In genomic region chr7:23494009-23494408, GRCh38 we compare ENCODE assay signal across 30 cellular contexts. TPM values are rescaled to one million over a fixed set of nuclear protein-coding genes. Genes with fewer than 3 reads are reported as not detected.
"Had no signal": no experiment of that assay in that cellular context is flagged by ENCODE, and none has a peak within 500 bp of the region (broad histone marks: within the 10 kb centered on the region; RNA-seq: fewer than 3 reads in every experiment).

No MANE protein-coding gene starts in this region.

- H3K4me1 ChIP-seq: Peyer's patch had no signal

- H3K4me3 ChIP-seq: Peyer's patch had no signal

- H3K27ac Mint-ChIP-seq: activated CD4-positive, alpha-beta T cell treated with anti-CD3 and anti-CD28 coated beads for 36 hours; activated CD4-positive, alpha-beta T cell treated with anti-CD3 and anti-CD28 coated beads, Interleukin-2, amount 10 ng/mL, durations not matched to agents 7 days and 5 days; activated CD8-positive, alpha-beta T cell treated with anti-CD3 and anti-CD28 coated beads, Interleukin-2, amount 10 ng/mL, durations not matched to agents 7 days and 5 days; activated naive CD4-positive, alpha-beta T cell treated with anti-CD3 and anti-CD28 coated beads, Interleukin-2, amount 10 ng/mL, durations not matched to agents 7 days and 5 days; activated naive CD8-positive, alpha-beta T cell; activated naive CD8-positive, alpha-beta T cell treated with anti-CD3 and anti-CD28 coated beads, Interleukin-2, amount 50 U/mL, for 24 hours; activated T-cell treated with anti-CD3 and anti-CD28 coated beads, Interleukin-2, amount 50 U/mL, for 24 hours; activated T-helper 2 cell treated with anti-CD3 and anti-CD28 coated beads, Interferon-gamma antibody, Interleukin-2, Interleukin-4, amounts not matched to agents 10 μg/mL and 5 μg/mL and 100 μg/mL, durations not matched to agents 14 hours and 24 hours and 36 hours; brain; T-helper 2 cell treated with Interferon-gamma antibody and Interleukin-4, amounts not matched to agents 5 μg/mL and 100 μg/mL, for 36 hours had no signal

- H3K4me3 Mint-ChIP-seq: activated CD4-positive, alpha-beta T cell treated with anti-CD3 and anti-CD28 coated beads for 36 hours; activated CD4-positive, alpha-beta T cell treated with anti-CD3 and anti-CD28 coated beads, Interleukin-2, amount 10 ng/mL, durations not matched to agents 7 days and 5 days; activated CD8-positive, alpha-beta T cell treated with anti-CD3 and anti-CD28 coated beads, Interleukin-2, amount 10 ng/mL, durations not matched to agents 7 days and 5 days; activated naive CD4-positive, alpha-beta T cell treated with anti-CD3 and anti-CD28 coated beads, Interleukin-2, amount 10 ng/mL, durations not matched to agents 7 days and 5 days; activated naive CD8-positive, alpha-beta T cell; activated naive CD8-positive, alpha-beta T cell treated with anti-CD3 and anti-CD28 coated beads, Interleukin-2, amount 50 U/mL, for 24 hours; activated T-cell treated with anti-CD3 and anti-CD28 coated beads, Interleukin-2, amount 50 U/mL, for 24 hours; brain; T-helper 2 cell treated with Interferon-gamma antibody and Interleukin-4, amounts not matched to agents 5 μg/mL and 100 μg/mL, for 36 hours had no signal

- H3K36me3 ChIP-seq: Peyer's patch had no signal

- H3K27me3 ChIP-seq: Peyer's patch had no signal

- H3K36me3 Mint-ChIP-seq: activated naive CD8-positive, alpha-beta T cell had no signal

- H3K9me3 ChIP-seq: Peyer's patch had no signal

- H3K9me3 Mint-ChIP-seq: activated CD4-positive, alpha-beta T cell treated with anti-CD3 and anti-CD28 coated beads, Interleukin-2, amount 10 ng/mL, durations not matched to agents 7 days and 5 days; activated naive CD4-positive, alpha-beta T cell treated with anti-CD3 and anti-CD28 coated beads, Interleukin-2, amount 10 ng/mL, durations not matched to agents 7 days and 5 days; activated naive CD8-positive, alpha-beta T cell treated with anti-CD3 and anti-CD28 coated beads, Interleukin-2, amount 50 U/mL, for 24 hours; activated T-cell treated with anti-CD3 and anti-CD28 coated beads, Interleukin-2, amount 50 U/mL, for 24 hours; activated T-helper 2 cell treated with anti-CD3 and anti-CD28 coated beads, Interferon-gamma antibody, Interleukin-2, Interleukin-4, amounts not matched to agents 10 μg/mL and 5 μg/mL and 100 μg/mL, durations not matched to agents 14 hours and 24 hours and 36 hours; T-helper 2 cell treated with Interferon-gamma antibody and Interleukin-4, amounts not matched to agents 5 μg/mL and 100 μg/mL, for 36 hours had no signal

- ATAC-seq: activated CD4-positive, alpha-beta T cell treated with anti-CD3 and anti-CD28 coated beads for 36 hours; activated CD4-positive, CD25-positive, alpha-beta regulatory T cell treated with anti-CD3 and anti-CD28 coated beads, Interleukin-2, amount 50 U/mL, for 24 hours; activated CD8-positive, alpha-beta T cell treated with anti-CD3 and anti-CD28 coated beads, Interleukin-2, amount 10 ng/mL, durations not matched to agents 7 days and 5 days; activated naive CD8-positive, alpha-beta T cell treated with anti-CD3 and anti-CD28 coated beads, Interleukin-2, amount 50 U/mL, for 24 hours; PC-3 had no signal

- DNase-seq: activated CD4-positive, alpha-beta T cell treated with anti-CD3 and anti-CD28 coated beads for 36 hours; activated CD4-positive, alpha-beta T cell treated with anti-CD3 and anti-CD28 coated beads, Interleukin-2, amount 10 ng/mL, durations not matched to agents 7 days and 5 days; activated CD4-positive, alpha-beta T cell treated with anti-CD3 and anti-CD28 coated beads, Interleukin-2, amount 50 U/mL, for 48 hours; activated CD8-positive, alpha-beta T cell treated with anti-CD3 and anti-CD28 coated beads, Interleukin-2, amount 10 ng/mL, durations not matched to agents 7 days and 5 days; activated naive CD4-positive, alpha-beta T cell treated with anti-CD3 and anti-CD28 coated beads, Interleukin-2, amount 10 ng/mL, durations not matched to agents 7 days and 5 days; activated naive CD8-positive, alpha-beta T cell treated with anti-CD3 and anti-CD28 coated beads, Interleukin-2, amount 50 U/mL, for 24 hours; activated T-cell treated with anti-CD3 and anti-CD28 coated beads, Interleukin-2, amount 50 U/mL, for 24 hours; anterior cingulate cortex; caudate nucleus; cerebellar nuclear complex; Kasumi-1; KBM-7; MM.1S; MV-4-11; NCI-H1092; NCI-H1436 treated with DMSO at 0.1 percent for 48 hours; NCI-H1694 treated with DMSO at 0.1 percent for 48 hours; NCI-H2029; NCI-H345; NCI-H526; NCI-H748 treated with DMSO at 0.1 percent for 48 hours; NK-92 treated with Interleukin-12 subunit alpha and Interleukin-12 subunit beta, amount 100 ng/mL, for 24 hours; PC-3; Peyer's patch; Right ventricle myocardium superior had no signal

- H3K27ac ChIP-seq: Peyer's patch had no signal

- H3K27me3 Mint-ChIP-seq: activated CD4-positive, alpha-beta T cell treated with anti-CD3 and anti-CD28 coated beads for 36 hours; activated CD4-positive, alpha-beta T cell treated with anti-CD3 and anti-CD28 coated beads, Interleukin-2, amount 10 ng/mL, durations not matched to agents 7 days and 5 days; activated naive CD4-positive, alpha-beta T cell treated with anti-CD3 and anti-CD28 coated beads, Interleukin-2, amount 10 ng/mL, durations not matched to agents 7 days and 5 days; activated naive CD8-positive, alpha-beta T cell; activated naive CD8-positive, alpha-beta T cell treated with anti-CD3 and anti-CD28 coated beads, Interleukin-2, amount 50 U/mL, for 24 hours; activated T-cell treated with anti-CD3 and anti-CD28 coated beads, Interleukin-2, amount 50 U/mL, for 24 hours had no signal

- H3K4me1 Mint-ChIP-seq: brain had no signal

RNA-seq across cellular contexts. Expression of gene IGF2BP3, which starts 23.7 kb away (rescaled TPM):
- total RNA-seq: Right ventricle myocardium superior had no signal
